In the genomic region with DNA sequence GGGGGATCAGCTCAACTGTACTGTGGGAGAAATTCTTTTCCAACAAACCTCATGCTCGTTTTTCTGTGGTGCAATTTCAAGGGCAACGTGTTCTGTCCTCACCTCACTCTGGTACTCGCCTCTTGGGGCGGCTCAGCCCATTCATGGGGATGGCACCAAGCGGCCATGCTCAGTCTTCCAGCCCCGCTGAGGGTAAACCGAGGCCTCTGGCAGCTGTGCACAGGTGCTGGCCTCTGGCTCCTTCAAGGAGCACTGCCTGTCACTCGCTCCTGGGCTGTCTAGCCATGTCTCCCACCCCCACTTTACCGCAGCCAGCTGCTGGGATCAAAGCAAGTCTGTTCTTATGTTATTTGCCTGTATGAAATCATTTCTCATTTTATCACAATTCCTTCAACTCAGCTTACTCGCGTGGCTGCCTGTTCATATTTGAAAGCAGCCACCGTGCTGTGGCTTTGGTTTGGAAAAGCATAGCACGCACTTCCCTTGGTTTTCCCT, we compare ENCODE assay signal across 28 cellular contexts.
"Had no signal": no experiment of that assay in that cellular context is flagged by ENCODE, and none has a peak within 500 bp of the region (broad histone marks: within the 10 kb centered on the region; RNA-seq: fewer than 3 reads in every experiment).

No MANE protein-coding gene starts in this region.

- H3K9me3 Mint-ChIP-seq: dendritic cell treated with granulocyte-macrophage colony-stimulating factor and Interleukin-4, amounts not matched to agents 40 ng/mL and 50 ng/mL, for 4 days; naive thymus-derived CD8-positive, alpha-beta T cell; stimulated activated effector memory CD8-positive, alpha-beta T cell treated with anti-CD3 and anti-CD28 coated beads, Interleukin-12 subunit alpha, Interleukin-12 subunit beta, amount 100 ng/mL, for 72 hours had no signal

- H3K4me1 Mint-ChIP-seq: naive thymus-derived CD8-positive, alpha-beta T cell; stimulated activated effector memory CD8-positive, alpha-beta T cell treated with anti-CD3 and anti-CD28 coated beads, Interleukin-12 subunit alpha, Interleukin-12 subunit beta, amount 100 ng/mL, for 72 hours had no signal

- H3K4me3 ChIP-seq: colonic mucosa, esophagus squamous epithelium, heart right ventricle, left lung, prostate gland, sigmoid colon, testis, tibial nerve, upper lobe of right lung, uterus had no signal

- H3K27ac Mint-ChIP-seq: dendritic cell treated with granulocyte-macrophage colony-stimulating factor and Interleukin-4, amounts not matched to agents 40 ng/mL and 50 ng/mL, for 4 days had no signal

- DNase-seq: central memory CD4-positive, alpha-beta T cell; colonic mucosa; effector memory CD4-positive, alpha-beta T cell; erythroblast; esophagus squamous epithelium; foreskin melanocyte; glutamatergic neuron; heart right ventricle; hippocampal formation; kidney glomerular epithelial cell; left lung; mesenchymal stem cell; midbrain; naive thymus-derived CD8-positive, alpha-beta T cell; right cardiac atrium; sigmoid colon; stimulated activated CD4-positive, alpha-beta T cell treated with anti-CD3 and anti-CD28 coated beads, Interleukin-2, amount 100 ng/mL, for 24 hours; stimulated activated CD4-positive, alpha-beta T cell treated with anti-CD3 and anti-CD28 coated beads, Interleukin-4, amount 100 ng/mL, for 24 hours; stimulated activated naive CD8-positive, alpha-beta T cell treated with anti-CD3 and anti-CD28 coated beads, Interleukin-15, Interleukin-2, amounts not matched to agents 100 U/mL and 50 U/mL, for 24 hours; substantia nigra; testis; upper lobe of right lung; uterus had no signal

- H3K4me1 ChIP-seq: colonic mucosa, prostate gland, sigmoid colon, testis, upper lobe of right lung, uterus had no signal

- H3K27me3 ChIP-seq: colonic mucosa, esophagus squamous epithelium, heart right ventricle, left lung, neutrophil, sigmoid colon, testis, tibial nerve, upper lobe of right lung, uterus had no signal

- H3K27me3 Mint-ChIP-seq: dendritic cell treated with granulocyte-macrophage colony-stimulating factor and Interleukin-4, amounts not matched to agents 40 ng/mL and 50 ng/mL, for 4 days; naive thymus-derived CD8-positive, alpha-beta T cell had no signal

- H3K9me3 ChIP-seq: colonic mucosa, esophagus squamous epithelium, heart right ventricle, left lung, neutrophil, prostate gland, sigmoid colon, testis, tibial nerve, upper lobe of right lung, uterus had no signal

- H3K4me3 Mint-ChIP-seq: dendritic cell treated with granulocyte-macrophage colony-stimulating factor and Interleukin-4, amounts not matched to agents 40 ng/mL and 50 ng/mL, for 4 days; naive thymus-derived CD8-positive, alpha-beta T cell; stimulated activated effector memory CD8-positive, alpha-beta T cell treated with anti-CD3 and anti-CD28 coated beads, Interleukin-12 subunit alpha, Interleukin-12 subunit beta, amount 100 ng/mL, for 72 hours had no signal

- H3K27ac ChIP-seq: colonic mucosa, esophagus squamous epithelium, heart right ventricle, left lung, neutrophil, prostate gland, sigmoid colon, testis, tibial nerve, upper lobe of right lung, uterus had no signal

- ATAC-seq: left lung; naive thymus-derived CD8-positive, alpha-beta T cell; stimulated activated effector memory CD8-positive, alpha-beta T cell treated with anti-CD3 and anti-CD28 coated beads, Interleukin-12 subunit alpha, Interleukin-12 subunit beta, amount 100 ng/mL, for 72 hours; stimulated activated naive CD8-positive, alpha-beta T cell treated with anti-CD3 and anti-CD28 coated beads, Interleukin-15, Interleukin-2, amounts not matched to agents 100 U/mL and 50 U/mL, for 24 hours; upper lobe of right lung had no signal

- H3K36me3 ChIP-seq: colonic mucosa, prostate gland, upper lobe of right lung, uterus had no signal
